ENCODE assay signal across 1 cellular context in the genomic region with DNA sequence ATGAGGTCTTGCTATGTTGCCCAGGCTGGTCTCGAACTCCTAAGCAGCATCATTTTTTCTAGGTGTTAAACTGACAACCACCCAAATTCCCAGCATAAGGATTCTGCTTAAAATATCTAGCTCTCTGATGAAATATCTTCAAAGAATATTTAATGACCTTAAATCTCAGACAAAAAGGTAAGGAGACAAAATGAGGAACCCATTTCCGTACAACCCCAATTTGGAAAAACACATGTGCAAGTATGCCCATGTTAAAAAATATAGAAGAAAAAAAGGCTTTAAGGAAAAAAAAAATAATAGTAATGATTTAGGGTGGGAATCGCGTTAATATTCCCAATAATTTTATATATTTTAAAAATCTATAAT.
TF ChIP-seq lines count a peak whose summit lies in the region.

No MANE protein-coding gene starts in this region.

TF ChIP-seq in GM12878, 131 proteins besides CTCF, POLR2A, EP300 and RAD21 (continued from another document):
- TF ChIP-seq, protein P1, sequence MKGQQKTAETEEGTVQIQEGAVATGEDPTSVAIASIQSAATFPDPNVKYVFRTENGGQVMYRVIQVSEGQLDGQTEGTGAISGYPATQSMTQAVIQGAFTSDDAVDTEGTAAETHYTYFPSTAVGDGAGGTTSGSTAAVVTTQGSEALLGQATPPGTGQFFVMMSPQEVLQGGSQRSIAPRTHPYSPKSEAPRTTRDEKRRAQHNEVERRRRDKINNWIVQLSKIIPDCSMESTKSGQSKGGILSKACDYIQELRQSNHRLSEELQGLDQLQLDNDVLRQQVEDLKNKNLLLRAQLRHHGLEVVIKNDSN (IDR thresholded peaks at IDR 0.05; ENCODE audit: borderline replicate concordance, extremely low read length, insufficient read depth, low read depth, low read length) = no peak
- TF ChIP-seq BMI1 (IDR thresholded peaks at IDR 0.05; ENCODE audit: borderline replicate concordance) = no peak
- no peak for TF ChIP-seq SMC3 (IDR thresholded peaks at IDR 0.05; ENCODE audit: borderline replicate concordance, low read length)
- no peak for TF ChIP-seq SMAD5 (IDR thresholded peaks at IDR 0.05; ENCODE audit: low read depth)
- TF ChIP-seq POU2F2 (IDR thresholded peaks at IDR 0.05; ENCODE audit: borderline replicate concordance, low read depth, low read length) = no peak
- TF ChIP-seq, protein P2, sequence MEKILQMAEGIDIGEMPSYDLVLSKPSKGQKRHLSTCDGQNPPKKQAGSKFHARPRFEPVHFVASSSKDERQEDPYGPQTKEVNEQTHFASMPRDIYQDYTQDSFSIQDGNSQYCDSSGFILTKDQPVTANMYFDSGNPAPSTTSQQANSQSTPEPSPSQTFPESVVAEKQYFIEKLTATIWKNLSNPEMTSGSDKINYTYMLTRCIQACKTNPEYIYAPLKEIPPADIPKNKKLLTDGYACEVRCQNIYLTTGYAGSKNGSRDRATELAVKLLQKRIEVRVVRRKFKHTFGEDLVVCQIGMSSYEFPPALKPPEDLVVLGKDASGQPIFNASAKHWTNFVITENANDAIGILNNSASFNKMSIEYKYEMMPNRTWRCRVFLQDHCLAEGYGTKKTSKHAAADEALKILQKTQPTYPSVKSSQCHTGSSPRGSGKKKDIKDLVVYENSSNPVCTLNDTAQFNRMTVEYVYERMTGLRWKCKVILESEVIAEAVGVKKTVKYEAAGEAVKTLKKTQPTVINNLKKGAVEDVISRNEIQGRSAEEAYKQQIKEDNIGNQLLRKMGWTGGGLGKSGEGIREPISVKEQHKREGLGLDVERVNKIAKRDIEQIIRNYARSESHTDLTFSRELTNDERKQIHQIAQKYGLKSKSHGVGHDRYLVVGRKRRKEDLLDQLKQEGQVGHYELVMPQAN (conservative IDR thresholded peaks at IDR 0.05) = no peak
- no peak for TF ChIP-seq SRF (IDR thresholded peaks at IDR 0.05; ENCODE audit: low read depth in 2 of 2, low read length in 2 of 2)
- no peak for TF ChIP-seq TCF7 (IDR thresholded peaks at IDR 0.05; ENCODE audit: borderline replicate concordance)
- no peak for TF ChIP-seq TCF12 (IDR thresholded peaks at IDR 0.05; ENCODE audit: low read depth, low read length)
- no peak for TF ChIP-seq TCF3 (IDR thresholded peaks at IDR 0.05; ENCODE audit: borderline replicate concordance, insufficient read depth, low read depth, low read length)
- TF ChIP-seq ZNF217 (IDR thresholded peaks at IDR 0.05) = no peak
- TF ChIP-seq NFXL1 (IDR thresholded peaks at IDR 0.05; ENCODE audit: borderline replicate concordance) = no peak
TF ChIP-seq in GM12878: peak in this region for 0.
